In the genomic region with DNA sequence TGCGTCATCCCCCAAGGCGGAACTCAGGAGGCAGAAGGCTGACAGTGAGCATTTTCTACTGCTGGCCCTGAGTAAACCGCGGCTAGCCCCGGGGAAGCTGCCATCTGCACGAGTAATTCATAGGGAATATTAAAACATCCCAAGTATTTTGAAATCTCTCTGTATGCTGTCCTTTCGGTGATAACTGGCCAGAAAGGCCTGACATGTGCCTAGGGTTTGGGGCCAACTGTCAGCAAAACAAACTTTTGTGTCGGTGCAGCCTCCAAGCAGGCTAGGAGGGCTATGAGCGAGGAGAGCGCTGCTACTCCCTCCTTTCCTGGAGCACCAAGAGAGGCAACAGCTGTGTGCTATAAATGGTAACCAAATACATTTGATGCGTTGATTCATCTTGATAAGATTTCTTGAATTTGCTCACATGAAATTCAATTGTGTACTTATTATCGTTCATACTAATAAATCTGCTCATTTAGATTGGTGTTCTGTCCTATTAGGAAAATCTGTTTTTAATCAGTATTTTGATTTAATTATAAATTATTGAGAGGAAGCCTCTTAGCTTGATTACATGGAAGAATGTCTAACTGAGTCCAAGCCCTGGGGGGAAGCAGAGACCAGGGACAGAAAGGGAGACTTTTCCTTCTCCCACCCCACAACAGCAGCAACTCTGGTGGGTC, we compare ENCODE assay signal across 20 cellular contexts.
A peak's percentile ranks its signal among the peaks of the same experiment; 100 is the strongest.
DNase-seq lines count a peak whose midpoint lies in the region; ATAC-seq and TF ChIP-seq lines count a peak whose summit lies in the region.
"Had no signal": no experiment of that assay in that cellular context is flagged by ENCODE, and none has a peak within 500 bp of the region (broad histone marks: within the 10 kb centered on the region; RNA-seq: fewer than 3 reads in every experiment).

No MANE protein-coding gene starts in this region.

- peaks cover 19% of the 10 kb centered on the region for H3K4me1 ChIP-seq in SJCRH30
- no peaks in the 10 kb centered on the region for H3K4me1 ChIP-seq in heart right ventricle
- H3K4me1 ChIP-seq in gastrocnemius medialis = no peaks in the 10 kb centered on the region
- H3K4me1 ChIP-seq: parathyroid adenoma had no signal

- no peak for TF ChIP-seq POLR2A in gastrocnemius medialis (IDR thresholded peaks at IDR 0.05)

- ATAC-seq in heart right ventricle (peak in 5 of 8 donors; percentile 39 to 82 (median 50)), gastrocnemius medialis (peak; percentile 24 to 52), HG03439 (IDR thresholded peaks at IDR 0.05; ENCODE audit: unreplicated experiment) (no peak)
- ATAC-seq: activated naive CD4-positive, alpha-beta T cell treated with anti-CD3 and anti-CD28 coated beads, Interleukin-2, amount 50 U/mL, for 72 hours had no signal

- H3K9me3 ChIP-seq in SJCRH30 (replicated peaks) = no peaks in the 10 kb centered on the region
- no peaks in the 10 kb centered on the region for H3K9me3 ChIP-seq in heart right ventricle
- H3K9me3 ChIP-seq in gastrocnemius medialis = no peaks in the 10 kb centered on the region
- H3K9me3 ChIP-seq: BLaER1 treated with 17β-estradiol and CSF1 and Interleukin-3, amounts not matched to agents 10 nM and 100 nM had no signal

- TF ChIP-seq CTCF in heart right ventricle (IDR thresholded peaks at IDR 0.05) (no peak), gastrocnemius medialis (IDR thresholded peaks at IDR 0.05 in 4 of 5, conservative IDR thresholded peaks at IDR 0.05 in 1 of 5) (no peak)

- H3K27me3 ChIP-seq in SJCRH30 = no peaks in the 10 kb centered on the region
- H3K27me3 ChIP-seq in heart right ventricle = no peaks in the 10 kb centered on the region
- no peaks in the 10 kb centered on the region for H3K27me3 ChIP-seq in gastrocnemius medialis
- H3K27me3 ChIP-seq: BLaER1 treated with 17β-estradiol and CSF1 and Interleukin-3, amounts not matched to agents 10 nM and 100 nM; brain microvascular endothelial cell had no signal

- WGBS in heart right ventricle, 2 donors = 74 to 79% methylated on average over 12 of the region's 12 CpGs

- H3K27ac ChIP-seq in SJCRH30 = peak overlapping the region; percentile 34
- H3K27ac ChIP-seq in heart right ventricle = no peak overlapping the region
- no peak overlapping the region for H3K27ac ChIP-seq in gastrocnemius medialis
- H3K27ac ChIP-seq: BLaER1 treated with 17β-estradiol and CSF1 and Interleukin-3, amounts not matched to agents 10 nM and 100 nM; brain microvascular endothelial cell; parathyroid adenoma had no signal

- in situ Hi-C loops in gastrocnemius medialis (cut with MboI; ENCODE audit: low sequenced_read_pairs in 4 of 4) = no loop called here

- H3K4me3 ChIP-seq in SJCRH30 (no peak overlapping the region), heart right ventricle (no peak overlapping the region), gastrocnemius medialis (no peak overlapping the region)
- H3K4me3 ChIP-seq: BLaER1 treated with 17β-estradiol and CSF1 and Interleukin-3, amounts not matched to agents 10 nM and 100 nM had no signal

- peaks cover 20% of the 10 kb centered on the region for H3K36me3 ChIP-seq in SJCRH30
- peaks cover 0 to 84% (median 24%) of the 10 kb centered on the region in 9 donors for H3K36me3 ChIP-seq in heart right ventricle
- H3K36me3 ChIP-seq in gastrocnemius medialis = no peaks in the 10 kb centered on the region
- H3K36me3 ChIP-seq: BLaER1 treated with 17β-estradiol and CSF1 and Interleukin-3, amounts not matched to agents 10 nM and 100 nM had no signal

- intact Hi-C loops in heart right ventricle (cut with DNase I) (no loop called here), gastrocnemius medialis (cut with DNase I; ENCODE audit: low total_unique reads) (no loop called here)

- DNase-seq in DMS 273 treated with DMSO at 0.1 percent for 48 hours (lab: John Stamatoyannopoulos, UW) (peak; percentile 0), SJCRH30 (peak; percentile 51 to 65), heart right ventricle (no peak), gastrocnemius medialis (peak; percentile 5 to 28), inferior parietal cortex (ENCODE audit: extremely low spot score) (no peak), NCI-H510A treated with DMSO at 0.1 percent for 48 hours (lab: John Stamatoyannopoulos, UW) (no peak), NCI-H2081 treated with DMSO at 0.1 percent for 48 hours (lab: John Stamatoyannopoulos, UW) (no peak)
- DNase-seq: activated CD4-positive, alpha-beta T cell treated with anti-CD3 and anti-CD28 coated beads, Interleukin-2, amount 50 U/mL, for 48 hours; activated T-cell treated with anti-CD3 and anti-CD28 coated beads, Interleukin-2, amount 50 U/mL, for 1 hour; brain microvascular endothelial cell; dermis blood vessel endothelial cell; DMS153; hypothalamus; NCI-H1105; RPMI8226; T-helper 1 cell had no signal

Comparison
In these comparisons a context has a peak if more than half of its experiments do, and no peak if none do; other contexts are left out.
1. DNase-seq: peak in DMS 273 treated with DMSO at 0.1 percent for 48 hours (single experiment), SJCRH30 (2 of 2) and gastrocnemius medialis (2 of 2); none in heart right ventricle (0 of 2), inferior parietal cortex (single experiment), NCI-H510A treated with DMSO at 0.1 percent for 48 hours (single experiment) and NCI-H2081 treated with DMSO at 0.1 percent for 48 hours (single experiment).